Comparison of ENCODE assay signal across 24 cellular contexts in genomic region chr6:148523051-148523450, GRCh38.
DNase-seq lines count a peak whose midpoint lies in the region; ATAC-seq, FAIRE-seq and TF ChIP-seq lines count a peak whose summit lies in the region.
"Had no signal": no experiment of that assay in that cellular context is flagged by ENCODE, and none has a peak within 500 bp of the region (broad histone marks: within the 10 kb centered on the region; RNA-seq: fewer than 3 reads in every experiment).

No MANE protein-coding gene starts in this region.

- no peak overlapping the region for H3K4me2 ChIP-seq in mammary epithelial cell (ENCODE audit: insufficient read depth, low read depth, low read length)

- H3K4me1 ChIP-seq in mammary epithelial cell (ENCODE audit: insufficient read depth, low read length) = peaks cover 2% of the 10 kb centered on the region
- H3K4me1 ChIP-seq in foreskin keratinocyte = peaks cover 4% of the 10 kb centered on the region
- H3K4me1 ChIP-seq in thoracic aorta (ENCODE audit: control insufficient read depth in 1 of 2, low read depth in 2 of 2) = peaks cover 13 to 74% of the 10 kb centered on the region in 2 donors
- no peaks in the 10 kb centered on the region for H3K4me1 ChIP-seq in kidney (ENCODE audit: control insufficient read depth in 1 of 2, insufficient read depth in 1 of 2, low read depth in 1 of 2, low read length in 2 of 2)

- CTCF ChIA-PET in MCF 10A (lab: Yijun Ruan, JAX) = interaction anchor here (1.6 kb wide), 1 partner anchor 11 kb away, joined by 5 read pairs; no protein-coding TSS in a partner anchor
- CTCF ChIA-PET in mammary epithelial cell (lab: Charles Lee; ENCODE audit: low non-redundant PET) = no interaction called here

- POLR2A ChIA-PET in MCF 10A (lab: Yijun Ruan, JAX) = no interaction called here

- DNase-seq in MCF 10A (ENCODE audit: unreplicated experiment) (peak; percentile 28), mammary epithelial cell (no peak), astrocyte of the spinal cord (ENCODE audit: low read depth, low spot score) (peak; percentile 80), foreskin keratinocyte (peak; percentile 31 to 58), thoracic aorta (ENCODE audit: low spot score) (no peak), NCI-H146 (lab: John Stamatoyannopoulos, UW) (no peak), kidney (no peak), midbrain (lab: John Stamatoyannopoulos, UW) (no peak)
- DNase-seq: 8988T; activated CD4-positive, alpha-beta T cell treated with anti-CD3 and anti-CD28 coated beads, Interleukin-2, amount 50 U/mL, for 4 hours; anterior cingulate cortex; CD8-positive, alpha-beta T cell; effector memory CD4-positive, alpha-beta T cell; GF-D8; hippocampal formation; NCI-H1105 treated with DMSO at 0.1 percent for 48 hours; NCI-H446; retina; stimulated activated CD4-positive, alpha-beta T cell treated with anti-CD3 and anti-CD28 coated beads, Interleukin-4, amount 100 ng/mL, for 1 hour had no signal

- H4K20me1 ChIP-seq in mammary epithelial cell (ENCODE audit: insufficient read depth, low read length) = no peaks in the 10 kb centered on the region

- BruUV-seq in MCF 10A (replicated peaks; lab: Mats Ljungman, UMichigan) (no TSS peak), mammary epithelial cell (replicated peaks; lab: Mats Ljungman, UMichigan) (no TSS peak)

- H3K27ac ChIP-seq in mammary epithelial cell (ENCODE audit: insufficient read depth, low read depth, low read length) (no peak overlapping the region), foreskin keratinocyte (no peak overlapping the region), thoracic aorta (peak overlapping the region; percentile 28 to 37), kidney (ENCODE audit: low read depth in 2 of 2, low read length in 2 of 2) (no peak overlapping the region)

- no peak for TF ChIP-seq CTCF in MCF 10A (IDR thresholded peaks at IDR 0.05; ENCODE audit: unreplicated experiment)
- TF ChIP-seq CTCF in mammary epithelial cell (conservative IDR thresholded peaks at IDR 0.05 in 1 of 2, IDR thresholded peaks at IDR 0.05 in 1 of 2; ENCODE audit: extremely low read depth in 1 of 2, insufficient read depth in 1 of 2, low read depth in 1 of 2, low read length in 2 of 2) = no peak
- TF ChIP-seq CTCF in astrocyte of the spinal cord (IDR thresholded peaks at IDR 0.05; ENCODE audit: low read depth, low read length) = no peak
- TF ChIP-seq CTCF in foreskin keratinocyte (conservative IDR thresholded peaks at IDR 0.05) = no peak
- no peak for TF ChIP-seq CTCF in thoracic aorta (IDR thresholded peaks at IDR 0.05)
- no peak for TF ChIP-seq CTCF in kidney (IDR thresholded peaks at IDR 0.05; ENCODE audit: borderline replicate concordance, extremely low read depth, insufficient read depth)

- H3K27me3 ChIP-seq in mammary epithelial cell (ENCODE audit: insufficient read depth, low read length) = no peaks in the 10 kb centered on the region
- H3K27me3 ChIP-seq in foreskin keratinocyte = no peaks in the 10 kb centered on the region
- H3K27me3 ChIP-seq in thoracic aorta (replicated peaks; ENCODE audit: insufficient read depth) = no peaks in the 10 kb centered on the region

- no peak overlapping the region for H3K9ac ChIP-seq in mammary epithelial cell (ENCODE audit: insufficient read depth, low read length)
- no peak overlapping the region for H3K9ac ChIP-seq in kidney (ENCODE audit: low read length in 2 of 2)

- H3K4me3 ChIP-seq in mammary epithelial cell (replicated peaks in 1 of 3; ENCODE audit: insufficient read depth in 1 of 3, low read depth in 2 of 3, low read length in 3 of 3) (no peak overlapping the region), astrocyte of the spinal cord (ENCODE audit: low read depth, low read length) (no peak overlapping the region), thoracic aorta (no peak overlapping the region), kidney (ENCODE audit: low read length in 2 of 2) (no peak overlapping the region)
- H3K4me3 ChIP-seq: GM23338 had no signal

- in situ Hi-C loops in mammary epithelial cell (cut with MboI; ENCODE audit: low sequenced_read_pairs in 2 of 2) (no loop called here), astrocyte of the spinal cord (cut with HindIII; ENCODE audit: low sequenced_read_pairs) (no loop called here)

- H3K4me1 Mint-ChIP-seq in MCF 10A (ENCODE audit: insufficient read depth, unreplicated experiment) = peaks cover 13% of the 10 kb centered on the region

- H3K27ac Mint-ChIP-seq in MCF 10A (ENCODE audit: low read depth, unreplicated experiment) = no peak overlapping the region
- H3K27ac Mint-ChIP-seq: activated T-helper 1 cell treated with anti-CD3 and anti-CD28 coated beads, Interleukin-12 subunit alpha, Interleukin-12 subunit beta, Interleukin-2, Interleukin-4 antibody, amounts not matched to agents 30 ng/mL and 10 ng/mL and 1 ng/mL, durations not matched to agents 14 hours and 24 hours and 36 hours; CD8-positive, alpha-beta T cell; GM23338; nephron had no signal

- H3K27me3 Mint-ChIP-seq in MCF 10A (ENCODE audit: insufficient read depth, unreplicated experiment) = no peaks in the 10 kb centered on the region

- intact Hi-C loops in MCF 10A (cut with micrococcal nuclease) (no loop called here), mammary epithelial cell (cut with micrococcal nuclease) (no loop called here), kidney (cut with DNase I) (no loop called here)

- no peak overlapping the region for H3K4me3 Mint-ChIP-seq in MCF 10A (ENCODE audit: unreplicated experiment)
- H3K4me3 Mint-ChIP-seq: activated T-helper 1 cell treated with anti-CD3 and anti-CD28 coated beads, Interleukin-12 subunit alpha, Interleukin-12 subunit beta, Interleukin-2, Interleukin-4 antibody, amounts not matched to agents 30 ng/mL and 10 ng/mL and 1 ng/mL, durations not matched to agents 14 hours and 24 hours and 36 hours; CD8-positive, alpha-beta T cell; GM23338; nephron had no signal

- no peak overlapping the region for H2AFZ ChIP-seq in mammary epithelial cell (ENCODE audit: low read depth, low read length)
- H2AFZ ChIP-seq: GM23338 had no signal

- no peaks in the 10 kb centered on the region for H3K9me3 Mint-ChIP-seq in MCF 10A (ENCODE audit: unreplicated experiment)
- H3K9me3 Mint-ChIP-seq: activated T-helper 1 cell treated with anti-CD3 and anti-CD28 coated beads, Interleukin-12 subunit alpha, Interleukin-12 subunit beta, Interleukin-2, Interleukin-4 antibody, amounts not matched to agents 30 ng/mL and 10 ng/mL and 1 ng/mL, durations not matched to agents 14 hours and 24 hours and 36 hours; CD8-positive, alpha-beta T cell; nephron had no signal

- H3K9me3 ChIP-seq in mammary epithelial cell (replicated peaks; ENCODE audit: insufficient read depth, low read length) (no peaks in the 10 kb centered on the region), thoracic aorta (no peaks in the 10 kb centered on the region), kidney (ENCODE audit: control insufficient read depth in 1 of 2, low read length in 2 of 2) (no peaks in the 10 kb centered on the region)

- peaks cover 59% of the 10 kb centered on the region for H3K36me3 Mint-ChIP-seq in MCF 10A (ENCODE audit: insufficient read depth, unreplicated experiment)
- H3K36me3 Mint-ChIP-seq: CD8-positive, alpha-beta T cell had no signal

- ATAC-seq in foreskin keratinocyte (no peak), thoracic aorta (ENCODE audit: insufficient number of reproducible peaks, low FRiP score, low read depth) (no peak)
- ATAC-seq: CD8-positive, alpha-beta T cell; GM23338; left lobe of liver had no signal

- H3K36me3 ChIP-seq in mammary epithelial cell (ENCODE audit: insufficient read depth, low read length) (no peaks in the 10 kb centered on the region), thoracic aorta (peaks cover 12% of the 10 kb centered on the region), kidney (ENCODE audit: control insufficient read depth in 1 of 2, insufficient read depth in 2 of 2, low read length in 2 of 2) (peaks cover 10 to 15% of the 10 kb centered on the region in 2 donors)

- dilution Hi-C loops in mammary epithelial cell (cut with HindIII; ENCODE audit: low sequenced_read_pairs) = no loop called here

- 88% methylated on average over 2 of the region's 2 CpGs for WGBS in mammary epithelial cell (ENCODE audit: low coverage, missing lambda C conversion rate)

- H3K79me2 ChIP-seq in mammary epithelial cell (ENCODE audit: insufficient read depth, low read length) = no peaks in the 10 kb centered on the region

- FAIRE-seq in kidney (lab: Jason Lieb, UNC) = no peak
- FAIRE-seq: urothelium cell line had no signal

Comparison
In these comparisons a context has a peak if more than half of its experiments do, and no peak if none do; other contexts are left out.
1. DNase-seq: peak in MCF 10A (single experiment), astrocyte of the spinal cord (single experiment) and foreskin keratinocyte (2 of 2); none in mammary epithelial cell (single experiment), thoracic aorta (single experiment), NCI-H146 (single experiment), kidney (single experiment) and midbrain (single experiment).
2. H3K27ac ChIP-seq: peak in thoracic aorta (2 of 2); none in mammary epithelial cell (single experiment), foreskin keratinocyte (single experiment) and kidney (0 of 2).